ENCODE assay signal across 1 cellular context in the genomic region with DNA sequence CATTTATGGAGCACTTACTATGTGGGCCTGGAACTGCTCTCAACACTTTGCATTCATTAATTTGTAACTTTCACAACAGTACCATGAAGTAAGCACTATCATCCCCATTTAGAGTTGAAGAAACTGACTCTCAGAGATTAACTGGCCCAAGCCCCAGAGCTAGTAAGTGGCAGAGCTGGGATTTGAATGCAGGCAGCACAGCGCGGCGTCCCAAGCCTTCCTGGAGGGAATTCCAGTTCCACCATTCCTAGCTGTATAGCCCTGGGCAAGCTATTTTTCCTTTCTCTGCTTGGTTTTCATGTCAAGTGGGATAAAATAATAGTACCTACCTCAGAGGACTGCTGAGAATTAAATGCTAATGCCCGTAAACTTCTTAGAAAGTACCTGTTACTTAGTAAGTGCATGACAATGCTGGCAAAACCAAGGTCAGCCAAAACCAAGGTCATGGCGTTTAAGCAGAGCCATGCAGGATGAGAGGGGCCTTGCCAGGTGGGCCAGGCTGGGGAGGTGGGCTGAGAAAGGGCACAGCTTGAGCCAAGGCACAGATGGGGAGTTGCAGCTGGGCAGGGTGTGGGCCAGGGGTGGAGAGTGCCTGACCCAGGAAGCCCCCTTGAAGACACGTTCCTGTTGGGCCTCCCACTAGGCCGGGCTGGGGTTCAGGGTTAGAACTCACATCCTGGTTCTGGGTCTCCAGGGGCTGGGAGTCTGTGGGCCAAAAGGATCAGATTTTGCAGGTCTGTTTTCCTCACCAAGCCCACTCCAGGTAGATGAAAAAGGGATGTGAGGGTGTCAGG.
TF ChIP-seq lines count a peak whose summit lies in the region.

No MANE protein-coding gene starts in this region.

TF ChIP-seq in K562, 482 proteins besides CTCF, POLR2A, EP300 and RAD21:
- TF ChIP-seq, protein P1, sequence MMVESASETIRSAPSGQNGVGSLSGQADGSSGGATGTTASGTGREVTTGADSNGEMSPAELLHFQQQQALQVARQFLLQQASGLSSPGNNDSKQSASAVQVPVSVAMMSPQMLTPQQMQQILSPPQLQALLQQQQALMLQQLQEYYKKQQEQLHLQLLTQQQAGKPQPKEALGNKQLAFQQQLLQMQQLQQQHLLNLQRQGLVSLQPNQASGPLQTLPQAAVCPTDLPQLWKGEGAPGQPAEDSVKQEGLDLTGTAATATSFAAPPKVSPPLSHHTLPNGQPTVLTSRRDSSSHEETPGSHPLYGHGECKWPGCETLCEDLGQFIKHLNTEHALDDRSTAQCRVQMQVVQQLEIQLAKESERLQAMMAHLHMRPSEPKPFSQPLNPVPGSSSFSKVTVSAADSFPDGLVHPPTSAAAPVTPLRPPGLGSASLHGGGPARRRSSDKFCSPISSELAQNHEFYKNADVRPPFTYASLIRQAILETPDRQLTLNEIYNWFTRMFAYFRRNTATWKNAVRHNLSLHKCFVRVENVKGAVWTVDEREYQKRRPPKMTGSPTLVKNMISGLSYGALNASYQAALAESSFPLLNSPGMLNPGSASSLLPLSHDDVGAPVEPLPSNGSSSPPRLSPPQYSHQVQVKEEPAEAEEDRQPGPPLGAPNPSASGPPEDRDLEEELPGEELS (CRISPR knock-in tag; IDR thresholded peaks at IDR 0.05; ENCODE audit: borderline replicate concordance) = no peak
- TF ChIP-seq, protein P2, sequence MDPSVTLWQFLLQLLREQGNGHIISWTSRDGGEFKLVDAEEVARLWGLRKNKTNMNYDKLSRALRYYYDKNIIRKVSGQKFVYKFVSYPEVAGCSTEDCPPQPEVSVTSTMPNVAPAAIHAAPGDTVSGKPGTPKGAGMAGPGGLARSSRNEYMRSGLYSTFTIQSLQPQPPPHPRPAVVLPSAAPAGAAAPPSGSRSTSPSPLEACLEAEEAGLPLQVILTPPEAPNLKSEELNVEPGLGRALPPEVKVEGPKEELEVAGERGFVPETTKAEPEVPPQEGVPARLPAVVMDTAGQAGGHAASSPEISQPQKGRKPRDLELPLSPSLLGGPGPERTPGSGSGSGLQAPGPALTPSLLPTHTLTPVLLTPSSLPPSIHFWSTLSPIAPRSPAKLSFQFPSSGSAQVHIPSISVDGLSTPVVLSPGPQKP (CRISPR knock-in tag; IDR thresholded peaks at IDR 0.05) = no peak
- TF ChIP-seq, protein P3, sequence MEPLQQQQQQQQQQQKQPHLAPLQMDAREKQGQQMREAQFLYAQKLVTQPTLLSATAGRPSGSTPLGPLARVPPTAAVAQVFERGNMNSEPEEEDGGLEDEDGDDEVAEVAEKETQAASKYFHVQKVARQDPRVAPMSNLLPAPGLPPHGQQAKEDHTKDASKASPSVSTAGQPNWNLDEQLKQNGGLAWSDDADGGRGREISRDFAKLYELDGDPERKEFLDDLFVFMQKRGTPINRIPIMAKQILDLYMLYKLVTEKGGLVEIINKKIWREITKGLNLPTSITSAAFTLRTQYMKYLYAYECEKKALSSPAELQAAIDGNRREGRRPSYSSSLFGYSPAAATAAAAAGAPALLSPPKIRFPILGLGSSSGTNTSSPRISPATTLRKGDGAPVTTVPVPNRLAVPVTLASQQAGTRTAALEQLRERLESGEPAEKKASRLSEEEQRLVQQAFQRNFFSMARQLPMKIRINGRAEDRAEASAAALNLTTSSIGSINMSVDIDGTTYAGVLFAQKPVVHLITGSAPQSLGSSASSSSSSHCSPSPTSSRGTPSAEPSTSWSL (CRISPR knock-in tag; IDR thresholded peaks at IDR 0.05; ENCODE audit: borderline replicate concordance) = no peak
- peak; percentile 43; the same call in 1 of the 2 replicates for TF ChIP-seq POLR2G (IDR thresholded peaks at IDR 0.05; ENCODE audit: low read depth, low read length)
- TF ChIP-seq, protein P4, sequence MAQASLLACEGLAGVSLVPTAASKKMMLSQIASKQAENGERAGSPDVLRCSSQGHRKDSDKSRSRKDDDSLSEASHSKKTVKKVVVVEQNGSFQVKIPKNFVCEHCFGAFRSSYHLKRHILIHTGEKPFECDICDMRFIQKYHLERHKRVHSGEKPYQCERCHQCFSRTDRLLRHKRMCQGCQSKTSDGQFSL (CRISPR knock-in tag; IDR thresholded peaks at IDR 0.05) = 0 out of 2 replicates have a peak, but pooled peaks have one; percentile 21
- TF ChIP-seq, protein P4 (tag; IDR thresholded peaks at IDR 0.05) = no peak
